In the genomic region with DNA sequence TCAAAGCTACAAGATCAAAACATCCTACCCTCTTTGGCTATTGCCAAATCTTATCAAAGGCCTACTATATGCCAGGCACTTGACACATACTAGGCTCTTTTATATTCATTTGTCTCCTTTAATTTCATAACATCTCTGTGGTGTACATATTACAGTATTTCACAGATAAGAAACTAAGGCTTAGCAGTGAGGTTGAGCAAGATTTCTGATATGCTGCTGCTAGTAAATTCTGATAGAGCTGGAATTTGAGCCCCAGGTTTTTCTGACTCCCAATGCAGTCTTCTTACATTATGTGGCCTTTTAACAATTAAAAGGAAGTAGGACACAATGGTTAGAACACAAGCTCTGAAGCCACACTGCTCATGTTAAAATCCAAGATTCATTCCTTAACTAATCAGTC, we compare ENCODE assay signal across 33 cellular contexts. TPM values are rescaled to one million over a fixed set of nuclear protein-coding genes. Genes with fewer than 3 reads are reported as not detected.
"Had no signal": no experiment of that assay in that cellular context is flagged by ENCODE, and none has a peak within 500 bp of the region (broad histone marks: within the 10 kb centered on the region; RNA-seq: fewer than 3 reads in every experiment).

No MANE protein-coding gene starts in this region.

- H3K27me3 ChIP-seq: body of pancreas, esophagus muscularis mucosa, gastrocnemius medialis had no signal

- H3K4me3 ChIP-seq: body of pancreas, esophagus muscularis mucosa, gastrocnemius medialis, heart left ventricle had no signal

- H3K27ac ChIP-seq: body of pancreas, esophagus muscularis mucosa, gastrocnemius medialis, heart left ventricle, WERI-Rb-1 had no signal

- H3K4me1 ChIP-seq: esophagus muscularis mucosa, gastrocnemius medialis had no signal

- H3K36me3 ChIP-seq: esophagus muscularis mucosa, gastrocnemius medialis, heart left ventricle, WERI-Rb-1 had no signal

- H3K9me3 ChIP-seq: body of pancreas, esophagus muscularis mucosa, gastrocnemius medialis had no signal

- DNase-seq: activated B cell treated with CpG ODN at 0.5 μM for 24 hours; activated CD4-positive, alpha-beta T cell treated with anti-CD3 and anti-CD28 coated beads for 48 hours; activated CD4-positive, alpha-beta T cell treated with anti-CD3 and anti-CD28 coated beads, Interleukin-2, amount 50 U/mL, for 1 hour; activated CD4-positive, alpha-beta T cell treated with anti-CD3 and anti-CD28 coated beads, Interleukin-2, amount 50 U/mL, for 48 hours; activated CD8-positive, alpha-beta memory T cell treated with anti-CD3 and anti-CD28 coated beads for 24 hours; activated CD8-positive, alpha-beta T cell treated with anti-CD3 and anti-CD28 coated beads for 36 hours; activated effector memory CD4-positive, alpha-beta T cell treated with Interleukin-2 at 50 U/mL for 16 hours; activated gamma-delta T cell treated with Interleukin-2 at 50 U/mL for 16 hours; activated naive CD4-positive, alpha-beta T cell treated with anti-CD3 and anti-CD28 coated beads, Interleukin-2, amount 50 U/mL, for 16 hours; activated naive CD4-positive, alpha-beta T cell treated with Interleukin-2 at 50 U/mL for 16 hours; activated T-cell treated with anti-CD3 and anti-CD28 coated beads, Interleukin-2, amount 50 U/mL, for 4 hours; amygdala; aorta; body of pancreas; caudate nucleus; cortex of kidney; dermis blood vessel endothelial cell; effector CD4-positive, alpha-beta T cell; effector memory CD8-positive, alpha-beta T cell; erythroblast; foreskin fibroblast; gastrocnemius medialis; glutamatergic neuron; heart left ventricle; T-helper 17 cell; T1000; WERI-Rb-1 had no signal

- FAIRE-seq: colon had no signal

- ATAC-seq: activated CD4-positive, CD25-positive, alpha-beta regulatory T cell treated with anti-CD3 and anti-CD28 coated beads, Interleukin-2, amount 50 U/mL, for 24 hours; activated CD8-positive, alpha-beta T cell treated with anti-CD3 and anti-CD28 coated beads for 36 hours; activated T-cell treated with anti-CD3 and anti-CD28 coated beads, Interleukin-2, amount 50 U/mL, for 4 hours; activated T-helper 17 cell treated with anti-CD3 and anti-CD28 coated beads, Interleukin-2, amount 50 U/mL, for 72 hours; body of pancreas; effector memory CD8-positive, alpha-beta T cell; gastrocnemius medialis; heart left ventricle; T-helper 17 cell had no signal

RNA-seq across cellular contexts. Expression of gene CCDC185, which starts 16.8 kb away (rescaled TPM):
- total RNA-seq: activated B cell treated with CpG ODN at 0.5 μM for 24 hours; activated CD8-positive, alpha-beta T cell treated with anti-CD3 and anti-CD28 coated beads for 36 hours; activated T-cell treated with anti-CD3 and anti-CD28 coated beads, Interleukin-2, amount 50 U/mL, for 4 hours; activated T-helper 17 cell treated with anti-CD3 and anti-CD28 coated beads, Interleukin-2, amount 50 U/mL, for 72 hours; aorta; body of pancreas; chondrocyte; esophagus muscularis mucosa; gastrocnemius medialis; heart left ventricle; T-helper 17 cell had no signal
- polyA plus RNA-seq: adipose tissue, aorta, heart left ventricle had no signal

RNA-seq across cellular contexts. Expression of gene SUSD4, which starts 46.1 kb away (rescaled TPM):
- total RNA-seq: activated B cell treated with CpG ODN at 0.5 μM for 24 hours had no signal
